Comparison of ENCODE assay signal across 23 cellular contexts in the genomic region with DNA sequence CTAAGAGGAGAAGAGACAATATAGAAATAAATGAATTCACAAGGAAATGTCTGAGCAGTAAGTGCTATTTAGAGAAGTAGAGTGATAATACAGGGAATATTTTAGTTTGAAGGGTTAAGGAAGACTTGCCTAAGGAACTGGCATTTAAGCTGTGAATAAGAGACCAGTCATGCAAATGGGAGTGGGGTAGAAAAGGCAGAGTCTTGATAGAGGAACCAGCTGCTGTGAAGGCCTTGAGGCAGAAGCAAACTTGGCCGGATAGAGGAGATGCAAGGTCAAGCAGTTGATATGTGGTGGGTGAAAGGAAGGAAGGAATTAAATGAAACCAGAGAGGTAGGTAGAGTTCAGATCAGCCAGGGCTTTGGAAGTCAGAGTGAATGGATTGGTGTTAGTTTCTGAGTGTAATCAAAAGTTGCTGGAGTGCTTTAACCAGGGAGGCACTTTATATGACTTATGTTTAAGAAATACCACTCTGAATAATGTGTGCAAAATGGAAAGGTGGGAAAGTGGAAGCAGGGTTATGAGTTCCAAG.
"Had no signal": no experiment of that assay in that cellular context is flagged by ENCODE, and none has a peak within 500 bp of the region (broad histone marks: within the 10 kb centered on the region; RNA-seq: fewer than 3 reads in every experiment).

No MANE protein-coding gene starts in this region.

- ATAC-seq: body of pancreas; gastroesophageal sphincter; heart right ventricle; left cardiac atrium; naive thymus-derived CD4-positive, alpha-beta T cell; psoas muscle; right cardiac atrium; stimulated activated naive CD8-positive, alpha-beta T cell treated with anti-CD3 and anti-CD28 coated beads, Interleukin-15, amount 100 ng/mL, for 72 hours had no signal

- H3K4me3 ChIP-seq: body of pancreas, dorsolateral prefrontal cortex, gastroesophageal sphincter, heart right ventricle, neural progenitor cell, psoas muscle, suprapubic skin, transverse colon, vagina had no signal

- H3K27ac ChIP-seq: body of pancreas, dorsolateral prefrontal cortex, gastroesophageal sphincter, heart right ventricle, neural progenitor cell, psoas muscle, suprapubic skin, transverse colon, vagina, WERI-Rb-1 had no signal

- H3K4me1 ChIP-seq: body of pancreas, psoas muscle, transverse colon, vagina had no signal

- H3K9ac ChIP-seq: neural progenitor cell had no signal

- DNase-seq: activated CD4-positive, alpha-beta T cell treated with anti-CD3 and anti-CD28 coated beads, Interleukin-2, amount 50 U/mL, for 4 hours; amygdala; body of pancreas; caudate nucleus; dorsolateral prefrontal cortex; heart right ventricle; left cardiac atrium; mesenchymal stem cell; naive thymus-derived CD4-positive, alpha-beta T cell; psoas muscle; right cardiac atrium; small intestine; stimulated activated CD4-positive, alpha-beta T cell treated with anti-CD3 and anti-CD28 coated beads, Interleukin-4, amount 100 ng/mL, for 1 hour; stimulated activated naive CD8-positive, alpha-beta T cell treated with anti-CD3 and anti-CD28 coated beads, Interleukin-15, amount 100 ng/mL, for 72 hours; transverse colon; WERI-Rb-1 had no signal

- FAIRE-seq: colon, small intestine had no signal

- H3K4me3 Mint-ChIP-seq: activated naive CD8-positive, alpha-beta T cell; activated T-helper 1 cell treated with anti-CD3 and anti-CD28 coated beads, Interleukin-12 subunit alpha, Interleukin-12 subunit beta, Interleukin-2, Interleukin-4 antibody, amounts not matched to agents 30 ng/mL and 10 ng/mL and 1 ng/mL, durations not matched to agents 14 hours and 24 hours and 36 hours; naive thymus-derived CD4-positive, alpha-beta T cell; neural progenitor cell; stimulated activated naive CD8-positive, alpha-beta T cell treated with anti-CD3 and anti-CD28 coated beads, Interleukin-15, amount 100 ng/mL, for 72 hours had no signal

- H3K4me2 ChIP-seq: neural progenitor cell had no signal

- H3K36me3 Mint-ChIP-seq: activated naive CD8-positive, alpha-beta T cell; neural progenitor cell had no signal

- H3K27me3 ChIP-seq: body of pancreas, dorsolateral prefrontal cortex, gastroesophageal sphincter, neural progenitor cell, suprapubic skin, transverse colon, vagina had no signal

- H3K36me3 ChIP-seq: gastroesophageal sphincter, heart right ventricle, neural progenitor cell, suprapubic skin, transverse colon, vagina, WERI-Rb-1 had no signal

- H3K9me3 Mint-ChIP-seq: activated T-helper 1 cell treated with anti-CD3 and anti-CD28 coated beads, Interleukin-12 subunit alpha, Interleukin-12 subunit beta, Interleukin-2, Interleukin-4 antibody, amounts not matched to agents 30 ng/mL and 10 ng/mL and 1 ng/mL, durations not matched to agents 14 hours and 24 hours and 36 hours; neural progenitor cell; stimulated activated naive CD8-positive, alpha-beta T cell treated with anti-CD3 and anti-CD28 coated beads, Interleukin-15, amount 100 ng/mL, for 72 hours had no signal

- H3K27ac Mint-ChIP-seq: activated naive CD8-positive, alpha-beta T cell; activated T-helper 1 cell treated with anti-CD3 and anti-CD28 coated beads, Interleukin-12 subunit alpha, Interleukin-12 subunit beta, Interleukin-2, Interleukin-4 antibody, amounts not matched to agents 30 ng/mL and 10 ng/mL and 1 ng/mL, durations not matched to agents 14 hours and 24 hours and 36 hours; naive thymus-derived CD4-positive, alpha-beta T cell; neural progenitor cell; stimulated activated naive CD8-positive, alpha-beta T cell treated with anti-CD3 and anti-CD28 coated beads, Interleukin-15, amount 100 ng/mL, for 72 hours had no signal

- H3K9me3 ChIP-seq: body of pancreas, gastroesophageal sphincter, heart right ventricle, psoas muscle, suprapubic skin, transverse colon, vagina had no signal

- H2AFZ ChIP-seq: neural progenitor cell had no signal

- H3K27me3 Mint-ChIP-seq: activated naive CD8-positive, alpha-beta T cell had no signal
